In the genomic region with DNA sequence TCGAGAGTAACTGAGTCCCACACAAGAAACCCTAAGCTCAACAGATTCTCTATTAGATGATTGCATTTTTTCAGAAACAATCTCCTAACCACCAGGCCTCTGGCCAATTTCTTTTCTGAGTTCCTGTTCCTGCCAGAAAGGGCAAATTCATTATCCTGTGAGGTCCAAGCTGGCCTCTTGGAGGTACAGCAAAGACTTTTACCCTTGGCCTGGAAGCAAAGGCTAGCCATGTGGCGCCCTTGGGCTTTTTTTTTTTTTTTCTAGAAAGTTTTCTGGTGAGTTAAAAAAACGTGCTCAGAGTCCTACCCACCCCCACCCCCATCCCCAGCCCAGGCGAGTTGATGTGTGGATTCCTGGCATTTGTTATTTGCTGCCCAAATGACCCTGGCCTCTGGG, we compare ENCODE assay signal across 8 cellular contexts. TPM values are rescaled to one million over a fixed set of nuclear protein-coding genes. Genes with fewer than 3 reads are reported as not detected.
DNase-seq lines count a peak whose midpoint lies in the region; ATAC-seq and TF ChIP-seq lines count a peak whose summit lies in the region.

No MANE protein-coding gene starts in this region.

- H2AFZ ChIP-seq in osteoblast (ENCODE audit: low read length) = no peak overlapping the region

- peak overlapping the region; percentile 64 for H3K4me3 Mint-ChIP-seq in activated T-cell treated with anti-CD3 and anti-CD28 coated beads, Interleukin-2, amount 50 U/mL, for 24 hours

- TF ChIP-seq CTCF in gastroesophageal sphincter (IDR thresholded peaks at IDR 0.05) (no peak), osteoblast (IDR thresholded peaks at IDR 0.05; ENCODE audit: extremely low read depth, low read depth, low read length) (no peak)

- H3K36me3 ChIP-seq in gastroesophageal sphincter = no peaks in the 10 kb centered on the region
- H3K36me3 ChIP-seq in osteoblast (ENCODE audit: insufficient read depth, low read length) = no peaks in the 10 kb centered on the region

- H3K4me1 Mint-ChIP-seq in activated T-cell treated with anti-CD3 and anti-CD28 coated beads, Interleukin-2, amount 50 U/mL, for 24 hours (ENCODE audit: low read depth) = peaks cover 27% of the 10 kb centered on the region

- peak overlapping the region; percentile 93 for H3K4me2 ChIP-seq in osteoblast (ENCODE audit: insufficient read depth, low read length)

- TF ChIP-seq POLR2A in gastroesophageal sphincter (IDR thresholded peaks at IDR 0.05) = no peak

- H3K4me1 ChIP-seq in gastroesophageal sphincter (peaks cover 5 to 27% (median 7%) of the 10 kb centered on the region in 3 donors), osteoblast (ENCODE audit: insufficient read depth, low read length) (peaks cover 25% of the 10 kb centered on the region)

- H3K9me3 Mint-ChIP-seq in activated T-cell treated with anti-CD3 and anti-CD28 coated beads, Interleukin-2, amount 50 U/mL, for 24 hours = peaks cover 2% of the 10 kb centered on the region

- TF ChIP-seq EP300 in gastroesophageal sphincter (IDR thresholded peaks at IDR 0.05) = no peak

- H3K9me3 ChIP-seq in gastroesophageal sphincter = no peaks in the 10 kb centered on the region
- no peaks in the 10 kb centered on the region for H3K9me3 ChIP-seq in osteoblast (ENCODE audit: low read depth, low read length)

- peak; percentile 54 for ATAC-seq in gastroesophageal sphincter

- H3K36me3 Mint-ChIP-seq in activated T-cell treated with anti-CD3 and anti-CD28 coated beads, Interleukin-2, amount 50 U/mL, for 24 hours (ENCODE audit: low read depth) = peaks cover 2% of the 10 kb centered on the region

- WGBS in gastroesophageal sphincter (ENCODE audit: low coverage in 1 of 2), 2 donors = 4 to 17% methylated on average over 3 to 4 of the region's 4 CpGs

- no peaks in the 10 kb centered on the region for H3K27me3 Mint-ChIP-seq in activated T-cell treated with anti-CD3 and anti-CD28 coated beads, Interleukin-2, amount 50 U/mL, for 24 hours

- peak overlapping the region in 1 of 2 donors; percentile 30 for H3K4me3 ChIP-seq in gastroesophageal sphincter
- H3K4me3 ChIP-seq in osteoblast (ENCODE audit: insufficient read depth, low read length) = peak overlapping the region; percentile 5

- DNase-seq in activated T-cell treated with anti-CD3 and anti-CD28 coated beads, Interleukin-2, amount 50 U/mL, for 24 hours = no peak
- no peak for DNase-seq in activated T-cell treated with anti-CD3 and anti-CD28 coated beads, Interleukin-2, amount 50 U/mL, for 1 hour
- peak; percentile 80 for DNase-seq in HK-2 (ENCODE audit: unreplicated experiment)
- peak; percentile 25 to 34 for DNase-seq in activated T-cell treated with anti-CD3 and anti-CD28 coated beads, Interleukin-2, amount 50 U/mL, for 48 hours
- DNase-seq in osteoblast (ENCODE audit: insufficient read length, low spot score, missing footprints) = peak; percentile 86
- DNase-seq in germinal center (ENCODE audit: low spot score) = no peak
- DNase-seq in NCI-H2171 (lab: John Stamatoyannopoulos, UW) = no peak

- H3K27me3 ChIP-seq in gastroesophageal sphincter (no peaks in the 10 kb centered on the region), osteoblast (ENCODE audit: insufficient read depth, low read length) (no peaks in the 10 kb centered on the region)

- H4K20me1 ChIP-seq in osteoblast (ENCODE audit: insufficient read depth, low read length) = no peaks in the 10 kb centered on the region

- H3K79me2 ChIP-seq in osteoblast (ENCODE audit: insufficient read depth, low read length) = no peaks in the 10 kb centered on the region

- peak overlapping the region; percentile 83 to 98 (median 93) for H3K27ac ChIP-seq in gastroesophageal sphincter
- H3K27ac ChIP-seq in osteoblast (ENCODE audit: low read depth, low read length) = peak overlapping the region; percentile 100

- peak overlapping the region; percentile 97 for H3K27ac Mint-ChIP-seq in activated T-cell treated with anti-CD3 and anti-CD28 coated beads, Interleukin-2, amount 50 U/mL, for 24 hours

RNA-seq across cellular contexts. Expression of gene EEF1A1, which starts 59.0 kb away (rescaled TPM):
- total RNA-seq in gastroesophageal sphincter (over 10,000 TPM in 2 of 4 donors, 1,000 to 10,000 TPM in 2; 7,131 to 12,070 (median 10,987) TPM), osteoblast (18,909 and 19,513 TPM in 2 replicates)

Comparison
In these comparisons a context has a peak if more than half of its experiments do, and no peak if none do; other contexts are left out.
1. DNase-seq: peak in HK-2 (single experiment), activated T-cell treated with anti-CD3 and anti-CD28 coated beads, Interleukin-2, amount 50 U/mL, for 48 hours (2 of 2) and osteoblast (single experiment); none in activated T-cell treated with anti-CD3 and anti-CD28 coated beads, Interleukin-2, amount 50 U/mL, for 24 hours (single experiment), activated T-cell treated with anti-CD3 and anti-CD28 coated beads, Interleukin-2, amount 50 U/mL, for 1 hour (single experiment), germinal center (single experiment) and NCI-H2171 (single experiment).